In the genomic region with DNA sequence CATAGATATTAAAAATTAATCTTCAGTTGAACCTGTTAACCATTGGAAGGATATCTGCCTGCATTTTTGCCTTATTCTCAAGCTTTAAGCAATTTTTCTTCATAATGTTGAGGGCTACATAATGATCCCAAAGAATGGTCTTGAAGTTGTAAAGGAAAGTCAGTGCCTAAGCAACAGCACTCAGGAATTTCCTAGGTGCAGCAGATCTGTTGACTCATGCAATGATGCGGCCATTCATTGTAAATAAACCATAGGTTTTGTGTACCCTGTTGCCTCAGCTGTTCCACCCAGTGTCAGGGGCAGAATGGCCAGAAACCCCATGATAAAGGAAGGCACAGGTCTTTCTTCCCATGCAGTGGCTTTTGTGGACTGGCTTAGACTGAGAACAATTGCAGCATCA, we compare ENCODE assay signal across 18 cellular contexts.
A peak's percentile ranks its signal among the peaks of the same experiment; 100 is the strongest.
DNase-seq lines count a peak whose midpoint lies in the region; ATAC-seq and TF ChIP-seq lines count a peak whose summit lies in the region.
"Had no signal": no experiment of that assay in that cellular context is flagged by ENCODE, and none has a peak within 500 bp of the region (broad histone marks: within the 10 kb centered on the region; RNA-seq: fewer than 3 reads in every experiment).

No MANE protein-coding gene starts in this region.

- no peak overlapping the region for H3K4me3 ChIP-seq in choroid plexus epithelial cell (ENCODE audit: low read depth, low read length)
- H3K4me3 ChIP-seq: GM12878, GM23248, SK-N-MC had no signal

- peak; percentile 9 for DNase-seq in Daoy (ENCODE audit: low read depth)
- DNase-seq in NCI-H146 treated with DMSO at 0.1 percent for 48 hours (lab: John Stamatoyannopoulos, UW; ENCODE audit: unreplicated experiment): peak; percentile 28
- peak; percentile 29 for DNase-seq in choroid plexus epithelial cell (ENCODE audit: low read depth)
- peak; percentile 9 for DNase-seq in kidney tubule cell (ENCODE audit: low spot score)
- no peak for DNase-seq in inferior parietal cortex (ENCODE audit: extremely low spot score)
- no peak for DNase-seq in GF-D8 (lab: John Stamatoyannopoulos, UW)
- DNase-seq: ACHN; DMS 273 treated with DMSO at 0.1 percent for 48 hours; GM23248; KBM-7; NCI-H2171 treated with DMSO at 0.1 percent for 48 hours; NCI-H446; NCI-H526 treated with DMSO at 0.1 percent for 48 hours; NK-92 treated with Interleukin-12 subunit alpha and Interleukin-12 subunit beta, amount 100 ng/mL, for 24 hours; SHP77 had no signal

- TF ChIP-seq CTCF in choroid plexus epithelial cell (conservative IDR thresholded peaks at IDR 0.05; ENCODE audit: low read depth, low read length): no peak

- ATAC-seq in HG02588 (IDR thresholded peaks at IDR 0.05; ENCODE audit: unreplicated experiment): no peak
- ATAC-seq: GM12878 had no signal

Comparison
In these comparisons a context has a peak if more than half of its experiments do, and no peak if none do; other contexts are left out.
1. DNase-seq: peak in Daoy (single experiment), NCI-H146 treated with DMSO at 0.1 percent for 48 hours (single experiment), choroid plexus epithelial cell (single experiment) and kidney tubule cell (single experiment); none in inferior parietal cortex (single experiment) and GF-D8 (single experiment).